In the genomic region with DNA sequence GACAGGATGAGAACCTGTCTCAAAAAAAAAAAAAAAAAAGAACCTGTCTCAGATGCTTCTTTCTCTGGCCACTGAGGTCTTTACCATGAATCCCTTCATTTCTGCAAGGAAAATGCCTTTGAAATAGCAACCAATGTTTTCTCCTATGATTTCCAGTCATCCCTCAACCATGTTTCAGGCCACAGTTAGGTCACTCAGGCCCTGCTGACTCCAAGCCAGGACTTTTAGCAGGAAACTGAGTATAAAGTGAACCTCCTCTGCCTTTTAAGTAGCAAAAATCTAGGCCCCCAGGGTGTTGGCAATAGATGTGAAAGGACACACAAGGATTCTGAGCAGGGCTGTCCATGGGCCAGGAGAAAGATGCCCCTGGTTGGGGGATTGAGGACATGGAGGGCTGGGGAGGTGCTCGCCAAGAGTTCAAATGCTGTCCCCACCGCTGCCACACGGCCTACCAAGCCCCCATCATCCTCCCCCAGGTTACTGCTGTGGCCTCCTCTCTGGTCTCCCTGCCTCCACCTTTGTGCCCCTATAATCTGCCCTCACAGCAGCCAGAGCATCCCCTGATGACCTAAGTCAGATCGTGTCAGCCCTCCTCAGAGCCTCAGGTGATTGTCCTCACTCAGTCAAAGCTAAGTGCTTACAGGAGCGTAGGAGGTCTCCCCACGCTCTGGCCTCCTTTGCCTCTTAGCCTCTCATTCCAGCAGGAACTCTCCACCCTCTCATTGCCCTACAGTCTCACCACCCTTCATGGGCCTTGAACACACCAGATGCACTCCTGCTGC, we compare ENCODE assay signal across 2 cellular contexts.
TF ChIP-seq lines count a peak whose summit lies in the region.

No MANE protein-coding gene starts in this region.

TF ChIP-seq in HCT116, 20 proteins besides CTCF, POLR2A, EP300 and RAD21:
- no peak for TF ChIP-seq EZH2 (IDR thresholded peaks at IDR 0.05)

TF ChIP-seq in H1, 55 proteins besides CTCF, POLR2A, EP300 and RAD21:
- TF ChIP-seq RXRA (IDR thresholded peaks at IDR 0.05; ENCODE audit: insufficient read depth, low read depth, low read length) (no peak), SAP30 (IDR thresholded peaks at IDR 0.05; ENCODE audit: insufficient read depth, insufficient replicate concordance, low read length) (no peak), SIX5 (IDR thresholded peaks at IDR 0.05; ENCODE audit: low read depth, low read length) (no peak), SIRT6 (IDR thresholded peaks at IDR 0.05; ENCODE audit: low read length) (no peak), TEAD4 (IDR thresholded peaks at IDR 0.05; ENCODE audit: low read depth, low read length) (no peak), BACH1 (IDR thresholded peaks at IDR 0.05; ENCODE audit: low read length) (no peak)
